Comparison of ENCODE assay signal across 15 cellular contexts in the genomic region with DNA sequence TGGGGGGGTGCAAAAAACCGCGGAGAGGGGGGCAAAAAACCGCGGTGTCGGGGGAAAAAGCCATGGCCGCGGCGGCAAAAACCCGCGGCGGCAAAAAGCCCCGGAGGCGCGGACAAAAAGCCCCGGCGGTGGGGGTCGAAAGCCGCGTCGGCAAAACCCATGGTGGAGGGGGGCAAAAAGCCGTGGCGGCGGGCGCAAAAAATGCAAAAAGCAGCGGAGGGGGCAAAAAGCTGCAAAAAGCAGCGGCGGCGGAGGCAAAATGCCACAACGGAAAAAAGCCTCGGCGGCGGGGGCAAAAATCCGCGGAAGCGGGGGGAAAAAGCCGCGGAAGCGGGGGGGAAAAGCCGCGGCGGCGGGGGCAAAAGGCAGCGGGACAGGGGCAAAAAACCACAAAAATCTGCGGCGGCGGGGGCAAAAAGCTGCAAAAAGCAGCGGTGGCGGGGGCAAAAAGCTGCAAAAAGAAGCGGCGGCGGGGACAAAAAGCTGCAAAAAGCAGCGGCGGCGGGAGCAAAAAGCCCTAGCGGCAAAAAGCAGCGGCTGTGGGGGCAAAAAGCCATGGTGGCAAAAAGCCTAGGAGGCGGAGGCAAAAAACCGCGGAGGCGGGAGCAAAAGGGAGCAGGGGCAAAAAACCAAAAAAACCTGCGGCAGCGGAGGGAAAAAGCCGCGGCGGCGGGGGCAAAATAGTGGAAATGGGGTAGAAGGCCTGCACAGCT.
DNase-seq lines count a peak whose midpoint lies in the region; ATAC-seq, FAIRE-seq and TF ChIP-seq lines count a peak whose summit lies in the region.
"Had no signal": no experiment of that assay in that cellular context is flagged by ENCODE, and none has a peak within 500 bp of the region (broad histone marks: within the 10 kb centered on the region; RNA-seq: fewer than 3 reads in every experiment).

No MANE protein-coding gene starts in this region.

- H3K27ac Mint-ChIP-seq in T-helper 1 cell treated with Interleukin-12 subunit alpha and Interleukin-12 subunit beta and Interleukin-4 antibody, amounts not matched to agents 30 μg/mL and 1 μg/mL, for 36 hours, result peak overlapping the region; percentile 31

- peaks cover 0 to 13% (median 0%) of the 10 kb centered on the region in 4 donors for H3K4me1 ChIP-seq in upper lobe of left lung
- H3K4me1 ChIP-seq: BLaER1 had no signal

- H3K36me3 ChIP-seq in upper lobe of left lung, result no peaks in the 10 kb centered on the region
- H3K36me3 ChIP-seq: BLaER1 had no signal

- H3K4me1 Mint-ChIP-seq in T-helper 1 cell treated with Interleukin-12 subunit alpha and Interleukin-12 subunit beta and Interleukin-4 antibody, amounts not matched to agents 30 μg/mL and 1 μg/mL, for 36 hours (ENCODE audit: low read depth), result no peaks in the 10 kb centered on the region

- TF ChIP-seq CTCF in upper lobe of left lung (IDR thresholded peaks at IDR 0.05) (no peak), D721Med (IDR thresholded peaks at IDR 0.05; ENCODE audit: insufficient read depth, missing control alignments) (no peak)

- ATAC-seq in left lobe of liver, result peak; percentile 91
- no peak for ATAC-seq in upper lobe of left lung (ENCODE audit: low FRiP score in 2 of 2)
- ATAC-seq in HG03196 (IDR thresholded peaks at IDR 0.05; ENCODE audit: unreplicated experiment), result no peak
- ATAC-seq: body of pancreas had no signal

- peaks cover 2% of the 10 kb centered on the region for H3K36me3 Mint-ChIP-seq in T-helper 1 cell treated with Interleukin-12 subunit alpha and Interleukin-12 subunit beta and Interleukin-4 antibody, amounts not matched to agents 30 μg/mL and 1 μg/mL, for 36 hours (ENCODE audit: low read depth)

- no peak overlapping the region for H3K27ac ChIP-seq in upper lobe of left lung
- H3K27ac ChIP-seq: BLaER1, body of pancreas had no signal

- H3K27me3 ChIP-seq in upper lobe of left lung, result peaks cover 0 to 16% (median 10%) of the 10 kb centered on the region in 4 donors
- H3K27me3 ChIP-seq: BLaER1 had no signal

- 15 to 18% methylated on average over 64 to 66 of the region's 66 CpGs for whole genome bisulfite sequencing in upper lobe of left lung, 2 donors

- peaks cover 30% of the 10 kb centered on the region for H3K9me3 Mint-ChIP-seq in T-helper 1 cell treated with Interleukin-12 subunit alpha and Interleukin-12 subunit beta and Interleukin-4 antibody, amounts not matched to agents 30 μg/mL and 1 μg/mL, for 36 hours

- peak overlapping the region in 3 of 4 donors; percentile 36 to 50 (median 41) for H3K4me3 ChIP-seq in upper lobe of left lung
- H3K4me3 ChIP-seq: BLaER1 had no signal

- peaks cover 0 to 12% (median 4%) of the 10 kb centered on the region in 4 donors for H3K9me3 ChIP-seq in upper lobe of left lung
- H3K9me3 ChIP-seq: body of pancreas had no signal

- peak; percentile 40 for DNase-seq in activated CD8-positive, alpha-beta memory T cell treated with anti-CD3 and anti-CD28 coated beads, Interleukin-2, amount 50 U/mL, for 48 hours
- DNase-seq in activated CD8-positive, alpha-beta memory T cell treated with anti-CD3 and anti-CD28 coated beads for 24 hours, result no peak
- DNase-seq in left lobe of liver (ENCODE audit: low spot score), result peak; percentile 77
- DNase-seq in upper lobe of left lung, result peak in 1 of 2 donors; percentile 61
- no peak for DNase-seq in kidney glomerular epithelial cell (lab: John Stamatoyannopoulos, UW)
- no peak for DNase-seq in D721Med (ENCODE audit: insufficient read length, low spot score)
- DNase-seq: NCI-H2029; stimulated activated CD4-positive, alpha-beta T cell treated with anti-CD3 and anti-CD28 coated beads, Interleukin-12 subunit alpha, Interleukin-12 subunit beta, amount 100 ng/mL, for 4 hours; SW 1271 had no signal

- H3K27me3 Mint-ChIP-seq in T-helper 1 cell treated with Interleukin-12 subunit alpha and Interleukin-12 subunit beta and Interleukin-4 antibody, amounts not matched to agents 30 μg/mL and 1 μg/mL, for 36 hours (ENCODE audit: low read depth), result peaks cover 19% of the 10 kb centered on the region

- H3K4me3 Mint-ChIP-seq in T-helper 1 cell treated with Interleukin-12 subunit alpha and Interleukin-12 subunit beta and Interleukin-4 antibody, amounts not matched to agents 30 μg/mL and 1 μg/mL, for 36 hours, result no peak overlapping the region

- FAIRE-seq in D721Med (lab: Jason Lieb, UNC), result no peak
- FAIRE-seq: GM19239, HTR-8/SVneo had no signal

- TF ChIP-seq EP300 in upper lobe of left lung (IDR thresholded peaks at IDR 0.05), result no peak

- no peak for TF ChIP-seq POLR2A in upper lobe of left lung (IDR thresholded peaks at IDR 0.05)

Comparison
In these comparisons a context has a peak if more than half of its experiments do, and no peak if none do; other contexts are left out.
1. DNase-seq: peak in activated CD8-positive, alpha-beta memory T cell treated with anti-CD3 and anti-CD28 coated beads, Interleukin-2, amount 50 U/mL, for 48 hours (single experiment) and left lobe of liver (single experiment); none in activated CD8-positive, alpha-beta memory T cell treated with anti-CD3 and anti-CD28 coated beads for 24 hours (single experiment), kidney glomerular epithelial cell (single experiment) and D721Med (single experiment).